In the genomic region with DNA sequence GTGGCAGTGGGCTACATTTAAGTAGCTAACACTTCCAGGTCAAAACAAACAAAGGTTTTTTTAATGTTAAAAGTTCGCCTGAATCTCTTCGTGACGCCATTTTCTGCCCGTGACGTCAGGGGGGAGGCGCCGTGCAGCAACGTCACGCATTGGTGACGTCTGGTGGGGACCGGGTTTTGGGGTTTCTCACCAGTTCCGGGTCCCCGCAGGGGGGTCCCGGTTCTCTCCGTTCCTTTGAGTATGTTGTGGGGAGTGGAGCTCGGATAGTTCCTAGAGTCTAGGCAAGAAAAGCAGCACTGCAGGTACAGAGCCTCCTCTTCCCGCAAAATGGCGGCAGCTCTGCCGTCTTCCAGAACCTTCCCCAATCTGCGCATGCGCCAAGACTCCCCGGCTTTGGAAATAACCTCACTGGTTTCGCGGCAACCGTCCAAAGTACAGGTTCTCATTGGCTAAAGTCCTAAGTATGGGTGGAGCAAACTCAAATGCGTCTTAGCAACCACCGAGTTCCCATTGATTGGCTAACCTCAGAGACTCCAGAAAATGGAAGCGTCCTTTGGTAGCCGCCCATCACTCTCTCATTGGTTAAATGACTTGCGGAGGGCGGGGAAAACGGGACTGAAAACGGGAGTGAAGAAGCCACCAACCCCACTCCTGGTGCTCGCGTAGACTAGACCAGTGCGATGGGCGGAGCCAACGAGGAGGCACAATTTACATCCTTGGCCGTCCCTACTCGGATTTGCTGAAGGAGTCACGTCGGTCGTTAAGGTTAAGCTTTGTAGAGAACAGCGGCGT, we compare ENCODE assay signal across 8 cellular contexts. TPM values are rescaled to one million over a fixed set of nuclear protein-coding genes. Genes with fewer than 3 reads are reported as not detected.
A peak's percentile ranks its signal among the peaks of the same experiment; 100 is the strongest.
DNase-seq lines count a peak whose midpoint lies in the region; ATAC-seq, FAIRE-seq and TF ChIP-seq lines count a peak whose summit lies in the region.

TSS of gene RBM23 (minus strand) at position 341 of the 792 bp plus-strand sequence.

- no peak within 1 kb of the TSS; the same call in 1 of the 2 replicates for H2BK20ac ChIP-seq in IMR-90 (ENCODE audit: low read depth, low read length)

- H3K56ac ChIP-seq in IMR-90 (ENCODE audit: extremely low read depth, insufficient read depth, low read length) = peak within 1 kb of the TSS; percentile 94

- POLR2A ChIA-PET in IMR-90 (lab: Charles Lee; ENCODE audit: unreplicated experiment) = interaction anchor here (0.6 kb wide), 1 partner anchor 283 kb away, joined by 3 read pairs; no protein-coding TSS in a partner anchor

- H2BK5ac ChIP-seq in IMR-90 (ENCODE audit: low read depth, low read length, poor library complexity, severe bottlenecking) = peak within 1 kb of the TSS; percentile 83

- peak within 1 kb of the TSS; percentile 92 for H4K5ac ChIP-seq in IMR-90 (ENCODE audit: low read depth, low read length)

- DNase-seq in D721Med (ENCODE audit: insufficient read length, low spot score) (peak; percentile 82), IMR-90 (peak; percentile 100), OCI-M1 (lab: John Stamatoyannopoulos, UW) (peak; percentile 99), activated T-cell treated with anti-CD3 and anti-CD28 coated beads for 24 hours (ENCODE audit: low read depth) (peak; percentile 100), epidermal melanocyte (ENCODE audit: insufficient read length, low spot score) (peak; percentile 96), middle frontal gyrus (ENCODE audit: extremely low spot score, low spot score) (peak; percentile 100)
- peak; percentile 99 for DNase-seq in stimulated activated CD8-positive, alpha-beta memory T cell treated with anti-CD3 and anti-CD28 coated beads, Interleukin-2, amount 100 ng/mL, for 48 hours (ENCODE audit: low read depth in 2 of 2)

- peak within 1 kb of the TSS; percentile 57 for H3K4me3 ChIP-seq in IMR-90 (ENCODE audit: insufficient read depth, low read depth, low read length)

- peak within 1 kb of the TSS; percentile 91 for H3K4ac ChIP-seq in IMR-90 (ENCODE audit: low read depth, low read length)

- dilution Hi-C loops in IMR-90 (cut with HindIII; ENCODE audit: low sequenced_read_pairs, unreplicated experiment) = no loop called here

- TF ChIP-seq CTCF in D721Med (IDR thresholded peaks at IDR 0.05; ENCODE audit: insufficient read depth, missing control alignments) (no peak), IMR-90 (conservative IDR thresholded peaks at IDR 0.05; ENCODE audit: low read depth, low read length) (no peak)

- TF ChIP-seq POLR2A in IMR-90 (IDR thresholded peaks at IDR 0.05; ENCODE audit: low read depth, low read length) = peak; percentile 88

- H2AK9ac ChIP-seq in IMR-90 (replicated peaks; ENCODE audit: low read depth, low read length, poor library complexity) = peak within 1 kb of the TSS; percentile 92

- peak within 1 kb of the TSS; percentile 95 for H3K9ac ChIP-seq in IMR-90 (ENCODE audit: low read depth, low read length)

- peak within 1 kb of the TSS; percentile 96 for H3K4me2 ChIP-seq in IMR-90 (ENCODE audit: low read depth, low read length)

- 0% methylated on average over 7 of the region's 45 CpGs; no CpG with 5 or more reads in 1 of the 2 experiments for WGBS in IMR-90 (ENCODE audit: extremely low coverage in 2 of 2, insufficient read length in 1 of 2), 2 experiments

- intact Hi-C loops in IMR-90 (cut with micrococcal nuclease) = loop anchor here (1.0 to 5.0 kb wide), 2 partner anchors 47 to 82 kb away; partner anchors contain the start of gene MMP14

- BruUV-seq in IMR-90 (replicated peaks; lab: Mats Ljungman, UMichigan) = no TSS peak

- H4K8ac ChIP-seq in IMR-90 (ENCODE audit: low read depth in 2 of 2, low read length in 2 of 2) = peak within 1 kb of the TSS; percentile 77 to 97

- H4K91ac ChIP-seq in IMR-90 (ENCODE audit: insufficient read depth, low read depth, low read length) = peak within 1 kb of the TSS; percentile 89

- in situ Hi-C loops in IMR-90 (cut with MboI; ENCODE audit: low sequenced_read_pairs) = no loop called here

- H4K20me1 ChIP-seq in IMR-90 (ENCODE audit: insufficient read depth, low read length) = no peaks in the 10 kb centered on the region

- TF ChIP-seq RAD21 in IMR-90 (IDR thresholded peaks at IDR 0.05; ENCODE audit: low read length) = no peak

- H3K23ac ChIP-seq in IMR-90 (ENCODE audit: low read depth, low read length) = peak within 1 kb of the TSS; percentile 99

- peak within 1 kb of the TSS; percentile 92 for H2AFZ ChIP-seq in IMR-90 (replicated peaks; ENCODE audit: low read length, poor library complexity)

- H3K18ac ChIP-seq in IMR-90 (ENCODE audit: low read depth, low read length) = peak within 1 kb of the TSS; percentile 38

- peak within 1 kb of the TSS; percentile 62; the same call in 1 of the 3 replicates for H2BK15ac ChIP-seq in IMR-90 (ENCODE audit: low read depth, low read length)

- ATAC-seq in GM21528 (IDR thresholded peaks at IDR 0.05; ENCODE audit: low FRiP score, unreplicated experiment) = peak; percentile 91
- peak; percentile 97 for ATAC-seq in IMR-90 (ENCODE audit: low read depth)

- H3K9me3 ChIP-seq in IMR-90 (ENCODE audit: control insufficient read depth, insufficient read depth, low read length) = no peaks in the 10 kb centered on the region

- H3K79me1 ChIP-seq in IMR-90 (ENCODE audit: low read depth in 1 of 2, low read length in 2 of 2) = peaks cover 15 to 53% of the 10 kb centered on the region in 2 experiments

- H3K9me1 ChIP-seq in IMR-90 (ENCODE audit: insufficient read depth, low read length) = peaks cover 5% of the 10 kb centered on the region

- peak within 1 kb of the TSS; percentile 68 for H2BK120ac ChIP-seq in IMR-90 (ENCODE audit: low read depth, low read length)

- H2AK5ac ChIP-seq in IMR-90 (ENCODE audit: low read depth, low read length) = peak within 1 kb of the TSS; percentile 99

- FAIRE-seq in D721Med (lab: Jason Lieb, UNC) = no peak

- H3K36me3 ChIP-seq in IMR-90 (ENCODE audit: control insufficient read depth, insufficient read depth, low read length) = peaks cover 21% of the 10 kb centered on the region

- H3K14ac ChIP-seq in IMR-90 (replicated peaks; ENCODE audit: low read depth, low read length) = peak within 1 kb of the TSS; percentile 83

- H3K27me3 ChIP-seq in IMR-90 (ENCODE audit: control insufficient read depth, insufficient read depth, low read length) = no peaks in the 10 kb centered on the region

- peaks cover 9% of the 10 kb centered on the region for H3K4me1 ChIP-seq in IMR-90 (ENCODE audit: control insufficient read depth, insufficient read depth, low read length)

- peak within 1 kb of the TSS; percentile 82 for H3K27ac ChIP-seq in IMR-90 (ENCODE audit: insufficient read depth, low read length)

- CTCF ChIA-PET in IMR-90 (lab: Yijun Ruan, JAX) = interaction anchor here (1.5 to 1.9 kb wide), 3 partner anchors 8 to 19 kb away, joined by 5 to 8 read pairs (median 5); partner anchors contain the start of gene PRMT5

TF ChIP-seq in IMR-90, 13 proteins besides CTCF, POLR2A, EP300 and RAD21:
- TF ChIP-seq MAZ (IDR thresholded peaks at IDR 0.05; ENCODE audit: borderline replicate concordance, low read depth, low read length) = peak; percentile 52; the same call in 1 of the 2 replicates
- TF ChIP-seq FOS (IDR thresholded peaks at IDR 0.05; ENCODE audit: low read depth, low read length) = 0 out of 2 replicates have a peak, but pooled peaks have one; percentile 23
- no peak for TF ChIP-seq SMC3 (IDR thresholded peaks at IDR 0.05; ENCODE audit: low read depth, low read length)
- TF ChIP-seq BHLHE40 (IDR thresholded peaks at IDR 0.05; ENCODE audit: low read depth, low read length) = 0 out of 2 replicates have a peak, but pooled peaks have one; percentile 29
- TF ChIP-seq RFX5 (IDR thresholded peaks at IDR 0.05; ENCODE audit: low read depth, low read length) = peak; percentile 71
- peak; percentile 80 for TF ChIP-seq CEBPB (IDR thresholded peaks at IDR 0.05; ENCODE audit: low read depth, low read length)
- no peak for TF ChIP-seq MAFK (IDR thresholded peaks at IDR 0.05; ENCODE audit: low read depth, low read length)

RNA-seq across cellular contexts. Expression of gene RBM23, which starts in this region (rescaled TPM):
- 375 and 830 TPM in 2 replicates for total RNA-seq in IMR-90 (2012; rRNA removed)
- 43.4 and 44.7 TPM in 2 replicates for polyA plus RNA-seq in IMR-90 (2012; rRNA removed)
- polyA plus RNA-seq in IMR-90 (2012; cell fraction: cytosol; rRNA removed) = 35.2 and 53.2 TPM in 2 replicates
- polyA plus RNA-seq in IMR-90 (2012; cell fraction: nucleus; rRNA removed; ENCODE audit: low replicate concordance) = 61.2 and 73.0 TPM in 2 replicates

Comparison
In these comparisons a context has a peak if more than half of its experiments do, and no peak if none do; other contexts are left out.
1. Peak in every context shown above with its lines: DNase-seq, ATAC-seq, H3K4me3 ChIP-seq and H3K27ac ChIP-seq.